8 cellular contexts compared by ENCODE assay signal in genomic region chr2:231715988-231716616, GRCh38. TPM values are rescaled to one million over a fixed set of nuclear protein-coding genes. Genes with fewer than 3 reads are reported as not detected.
DNase-seq lines count a peak whose midpoint lies in the region; ATAC-seq and TF ChIP-seq lines count a peak whose summit lies in the region.

No MANE protein-coding gene starts in this region.

- H3K9ac ChIP-seq in GM23248: no peak overlapping the region

- H3K9me3 ChIP-seq in GM23248 (ENCODE audit: low read depth): no peaks in the 10 kb centered on the region
- H3K9me3 ChIP-seq in lung (ENCODE audit: control insufficient read depth in 2 of 2, insufficient read depth in 1 of 2, low read length in 1 of 2): no peaks in the 10 kb centered on the region

- peak; percentile 21 for DNase-seq in AG20443 (ENCODE audit: low spot score)
- DNase-seq in GM23248: peak; percentile 58
- DNase-seq in activated CD8-positive, alpha-beta T cell treated with anti-CD3 and anti-CD28 coated beads, Interleukin-2, amount 10 ng/mL, durations not matched to agents 7 days and 5 days: no peak
- DNase-seq in lung (ENCODE audit: low spot score): no peak
- DNase-seq in NCI-H345 treated with DMSO at 0.1 percent for 48 hours (lab: John Stamatoyannopoulos, UW; ENCODE audit: unreplicated experiment): no peak
- no peak for DNase-seq in RKO (ENCODE audit: low spot score)
- no peak for DNase-seq in NCI-H1694 (lab: John Stamatoyannopoulos, UW)
- no peak for DNase-seq in stimulated activated CD4-positive, alpha-beta T cell treated with anti-CD3 and anti-CD28 coated beads, Interleukin-4, amount 100 ng/mL, for 4 hours

- H3K27me3 ChIP-seq in GM23248 (replicated peaks; ENCODE audit: insufficient read depth): no peaks in the 10 kb centered on the region
- H3K27me3 ChIP-seq in lung (ENCODE audit: control insufficient read depth, insufficient read depth): no peaks in the 10 kb centered on the region

- peaks cover 35% of the 10 kb centered on the region for H3K4me1 Mint-ChIP-seq in activated CD8-positive, alpha-beta T cell treated with anti-CD3 and anti-CD28 coated beads, Interleukin-2, amount 10 ng/mL, durations not matched to agents 7 days and 5 days (ENCODE audit: low read depth)

- peak overlapping the region; percentile 47 for H3K27ac ChIP-seq in GM23248
- peak overlapping the region; percentile 26 to 34 for H3K27ac ChIP-seq in lung (ENCODE audit: low read depth in 1 of 2, low read length in 1 of 2)

- H3K4me3 ChIP-seq in GM23248 (no peak overlapping the region), lung (no peak overlapping the region)

- in situ Hi-C loops in GM23248 (cut with MboI): loop anchor here (5.0 to 10.0 kb wide), 2 partner anchors 39 to 101 kb away; no protein-coding TSS in a partner anchor

- 90% methylated on average over 8 of the region's 8 CpGs for WGBS in GM23248 (ENCODE audit: low coverage in 1 of 2, low lambda C conversion rate in 2 of 2, missing lambda C conversion rate in 2 of 2), 2 experiments
- 94 to 95% methylated on average over 8 of the region's 8 CpGs for WGBS in lung, 2 donors

- H3K9me2 ChIP-seq in GM23248 (ENCODE audit: insufficient read depth): no peaks in the 10 kb centered on the region

- H3K9me3 Mint-ChIP-seq in activated CD8-positive, alpha-beta T cell treated with anti-CD3 and anti-CD28 coated beads, Interleukin-2, amount 10 ng/mL, durations not matched to agents 7 days and 5 days (ENCODE audit: insufficient read depth): no peaks in the 10 kb centered on the region

- H3K79me2 ChIP-seq in GM23248 (ENCODE audit: insufficient read depth): peaks cover 17% of the 10 kb centered on the region

- H4K20me1 ChIP-seq in GM23248 (ENCODE audit: insufficient read depth): no peaks in the 10 kb centered on the region

- H3K4me1 ChIP-seq in GM23248 (ENCODE audit: insufficient read depth) (peaks cover 38% of the 10 kb centered on the region), lung (ENCODE audit: control insufficient read depth in 2 of 2, insufficient read depth in 2 of 2, low read length in 2 of 2) (peaks cover 3 to 16% of the 10 kb centered on the region in 2 donors)

- TF ChIP-seq CTCF in lung (IDR thresholded peaks at IDR 0.05; ENCODE audit: control extremely low read depth, extremely low read depth): no peak

- peak overlapping the region; percentile 54 for H3K27ac Mint-ChIP-seq in activated CD8-positive, alpha-beta T cell treated with anti-CD3 and anti-CD28 coated beads, Interleukin-2, amount 10 ng/mL, durations not matched to agents 7 days and 5 days

- H3K36me3 ChIP-seq in GM23248 (ENCODE audit: low read depth) (no peaks in the 10 kb centered on the region), lung (ENCODE audit: control insufficient read depth in 2 of 2, insufficient read depth in 2 of 2, low read length in 2 of 2) (peaks cover 0 to 15% of the 10 kb centered on the region in 2 donors)

- peaks cover 30% of the 10 kb centered on the region for H3K36me3 Mint-ChIP-seq in activated CD8-positive, alpha-beta T cell treated with anti-CD3 and anti-CD28 coated beads, Interleukin-2, amount 10 ng/mL, durations not matched to agents 7 days and 5 days (ENCODE audit: low read depth)

- peaks cover 1% of the 10 kb centered on the region for H3K27me3 Mint-ChIP-seq in activated CD8-positive, alpha-beta T cell treated with anti-CD3 and anti-CD28 coated beads, Interleukin-2, amount 10 ng/mL, durations not matched to agents 7 days and 5 days (ENCODE audit: low read depth)

- peaks cover 20% of the 10 kb centered on the region for H3F3A ChIP-seq in GM23248 (ENCODE audit: insufficient read depth)

- no peak overlapping the region for H3K4me2 ChIP-seq in GM23248 (ENCODE audit: unreplicated experiment)

- no peak for ATAC-seq in activated CD8-positive, alpha-beta T cell treated with anti-CD3 and anti-CD28 coated beads, Interleukin-2, amount 10 ng/mL, durations not matched to agents 7 days and 5 days
- no peak for ATAC-seq in lung (ENCODE audit: insufficient read depth, low FRiP score)

- no peak overlapping the region for H3K4me3 Mint-ChIP-seq in activated CD8-positive, alpha-beta T cell treated with anti-CD3 and anti-CD28 coated beads, Interleukin-2, amount 10 ng/mL, durations not matched to agents 7 days and 5 days

- POLR2A ChIA-PET in activated CD8-positive, alpha-beta T cell treated with anti-CD3 and anti-CD28 coated beads, Interleukin-2, amount 10 ng/mL, durations not matched to agents 7 days and 5 days (lab: Charles Lee): interaction anchor here (1.3 to 6.6 kb wide), 6 partner anchors 8 to 103 kb away, joined by 3 to 75 read pairs (median 4); partner anchors contain the start of gene PTMA

- H2AFZ ChIP-seq in GM23248: 0 out of 2 replicates have a peak overlapping the region, but pooled peaks have one; percentile 26

- CTCF ChIA-PET in activated CD8-positive, alpha-beta T cell treated with anti-CD3 and anti-CD28 coated beads, Interleukin-2, amount 10 ng/mL, durations not matched to agents 7 days and 5 days (lab: Charles Lee): interaction anchor here (0.7 to 9.6 kb wide), 14 partner anchors 9 to 199 kb away, joined by 3 to 648 read pairs (median 7); no protein-coding TSS in a partner anchor

RNA-seq across cellular contexts. Expression of gene PTMA, which starts 7.8 kb away (rescaled TPM):
- 301 and 318 TPM in 2 replicates for total RNA-seq in GM23248 (2014; rRNA removed; shearing (Covaris generic))
- 570 and 594 TPM in 2 replicates for polyA plus RNA-seq in GM23248 (2016; fragmentation: Nextera tagmentation; extraction: Ambion mirVana)
- total RNA-seq in activated CD8-positive, alpha-beta T cell treated with anti-CD3 and anti-CD28 coated beads, Interleukin-2, amount 10 ng/mL, durations not matched to agents 7 days and 5 days: 1,000 to 10,000 TPM; 1,769 to 1,842 TPM
- 100 to 1,000 TPM; 755 to 925 TPM for total RNA-seq in lung
- polyA plus RNA-seq in lung: 1,000 to 10,000 TPM; 1,633 to 1,655 TPM

Comparison
In these comparisons a context has a peak if more than half of its experiments do, and no peak if none do; other contexts are left out.
1. DNase-seq: peak in AG20443 (single experiment) and GM23248 (single experiment); none in activated CD8-positive, alpha-beta T cell treated with anti-CD3 and anti-CD28 coated beads, Interleukin-2, amount 10 ng/mL, durations not matched to agents 7 days and 5 days (single experiment), lung (single experiment), NCI-H345 treated with DMSO at 0.1 percent for 48 hours (single experiment), RKO (single experiment), NCI-H1694 (single experiment) and stimulated activated CD4-positive, alpha-beta T cell treated with anti-CD3 and anti-CD28 coated beads, Interleukin-4, amount 100 ng/mL, for 4 hours (0 of 2).